28 cellular contexts compared by ENCODE assay signal in the genomic region with DNA sequence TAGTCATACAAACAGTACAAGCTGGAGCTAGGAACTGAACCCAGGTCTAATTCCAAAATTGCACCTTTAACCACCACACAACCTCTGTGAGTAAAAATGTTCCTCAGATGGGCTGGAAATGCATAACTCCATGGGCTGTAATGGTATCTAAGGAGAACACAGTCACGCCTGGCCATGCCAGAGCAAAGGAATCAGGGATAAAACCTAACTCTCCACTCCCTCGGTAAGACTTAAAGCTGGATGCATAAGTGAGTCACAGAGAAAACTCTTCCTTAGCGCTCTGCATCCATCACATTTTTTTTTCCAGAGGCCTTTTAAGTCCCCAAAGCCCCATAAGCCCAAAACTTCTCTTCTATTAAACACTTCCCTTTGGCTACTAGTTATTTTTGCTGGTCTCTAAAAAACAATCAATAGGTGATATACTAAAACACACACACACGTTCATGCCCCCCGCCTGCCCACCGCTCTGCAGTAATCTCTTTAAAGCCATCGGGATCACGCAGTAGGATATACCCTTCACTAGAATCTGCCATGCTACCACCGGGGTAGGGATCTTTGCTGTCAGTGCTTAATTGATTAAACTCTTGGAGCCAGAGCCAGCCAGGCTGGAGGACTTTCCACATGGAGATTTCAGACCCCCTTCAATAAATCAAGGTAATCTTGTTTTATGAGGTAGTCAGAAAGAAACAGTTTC.
DNase-seq lines count a peak whose midpoint lies in the region; ATAC-seq and TF ChIP-seq lines count a peak whose summit lies in the region.
"Had no signal": no experiment of that assay in that cellular context is flagged by ENCODE, and none has a peak within 500 bp of the region (broad histone marks: within the 10 kb centered on the region; RNA-seq: fewer than 3 reads in every experiment).

No MANE protein-coding gene starts in this region.

- no peak overlapping the region for H2BK120ac ChIP-seq in IMR-90 (ENCODE audit: low read depth, low read length)

- H3K36me3 ChIP-seq in IMR-90 (ENCODE audit: control insufficient read depth, insufficient read depth, low read length): no peaks in the 10 kb centered on the region
- no peaks in the 10 kb centered on the region for H3K36me3 ChIP-seq in mucosa of descending colon (ENCODE audit: low read depth)
- no peaks in the 10 kb centered on the region for H3K36me3 ChIP-seq in endodermal cell (ENCODE audit: control insufficient read depth, insufficient read depth, low read length)
- H3K36me3 ChIP-seq: stomach, vagina had no signal

- H4K5ac ChIP-seq in IMR-90 (ENCODE audit: low read depth, low read length): no peak overlapping the region

- no peak overlapping the region for H2BK5ac ChIP-seq in IMR-90 (ENCODE audit: low read depth, low read length, poor library complexity, severe bottlenecking)

- peaks cover 13 to 27% of the 10 kb centered on the region in 2 experiments; a peak in 3 of 4 replicates for H3K79me1 ChIP-seq in IMR-90 (ENCODE audit: low read depth in 1 of 2, low read length in 2 of 2)

- CTCF ChIA-PET in IMR-90 (lab: Yijun Ruan, JAX): no interaction called here
- CTCF ChIA-PET in activated CD4-positive, alpha-beta memory T cell treated with anti-CD3 and anti-CD28 coated beads, Interleukin-2, amount 10 ng/mL, durations not matched to agents 7 days and 5 days (lab: Charles Lee): no interaction called here

- intact Hi-C loops in IMR-90 (cut with micrococcal nuclease) (no loop called here), mucosa of descending colon (cut with DNase I, micrococcal nuclease) (no loop called here)

- H3K27ac Mint-ChIP-seq in endodermal cell: no peak overlapping the region
- no peak overlapping the region for H3K27ac Mint-ChIP-seq in activated CD4-positive, alpha-beta memory T cell treated with anti-CD3 and anti-CD28 coated beads, Interleukin-2, amount 10 ng/mL, durations not matched to agents 7 days and 5 days
- H3K27ac Mint-ChIP-seq: activated naive CD4-positive, alpha-beta T cell treated with anti-CD3 and anti-CD28 coated beads, Interleukin-2, amount 50 U/mL, for 24 hours; IgD-negative memory B cell; memory B cell had no signal

- H4K20me1 ChIP-seq in IMR-90 (ENCODE audit: insufficient read depth, low read length): no peaks in the 10 kb centered on the region

- no peak for TF ChIP-seq CTCF in IMR-90 (conservative IDR thresholded peaks at IDR 0.05; ENCODE audit: low read depth, low read length)
- no peak for TF ChIP-seq CTCF in mucosa of descending colon (IDR thresholded peaks at IDR 0.05)
- no peak for TF ChIP-seq CTCF in endodermal cell (conservative IDR thresholded peaks at IDR 0.05)

- H2AK9ac ChIP-seq in IMR-90 (replicated peaks; ENCODE audit: low read depth, low read length, poor library complexity): no peak overlapping the region

- no peak overlapping the region for H2BK20ac ChIP-seq in IMR-90 (ENCODE audit: low read depth, low read length)

- in situ Hi-C loops in IMR-90 (cut with MboI; ENCODE audit: low sequenced_read_pairs): no loop called here

- H3K27ac ChIP-seq in IMR-90 (ENCODE audit: insufficient read depth, low read length): no peak overlapping the region
- H3K27ac ChIP-seq in epithelial cell of prostate: peak overlapping the region; percentile 69
- H3K27ac ChIP-seq in endodermal cell (ENCODE audit: low read depth, low read length): no peak overlapping the region
- H3K27ac ChIP-seq: vagina had no signal

- no peak overlapping the region for H2AK5ac ChIP-seq in IMR-90 (ENCODE audit: low read depth, low read length)

- H3K9me3 ChIP-seq in IMR-90 (ENCODE audit: control insufficient read depth, insufficient read depth, low read length): no peaks in the 10 kb centered on the region
- H3K9me3 ChIP-seq in mucosa of descending colon: no peaks in the 10 kb centered on the region
- H3K9me3 ChIP-seq in endodermal cell (ENCODE audit: control insufficient read depth, low read length): no peaks in the 10 kb centered on the region
- H3K9me3 ChIP-seq: stomach, vagina had no signal

- H3K27me3 ChIP-seq in IMR-90 (ENCODE audit: control insufficient read depth, insufficient read depth, low read length) (no peaks in the 10 kb centered on the region), endodermal cell (ENCODE audit: control insufficient read depth, insufficient read depth, low read length, poor library complexity, severe bottlenecking) (no peaks in the 10 kb centered on the region)
- H3K27me3 ChIP-seq: stomach, vagina had no signal

- H3K56ac ChIP-seq in IMR-90 (ENCODE audit: extremely low read depth, insufficient read depth, low read length): no peak overlapping the region

- dilution Hi-C loops in IMR-90 (cut with HindIII; ENCODE audit: low sequenced_read_pairs, unreplicated experiment): no loop called here

- peaks cover 41% of the 10 kb centered on the region for H3K4me1 Mint-ChIP-seq in endodermal cell
- no peaks in the 10 kb centered on the region for H3K4me1 Mint-ChIP-seq in activated CD4-positive, alpha-beta memory T cell treated with anti-CD3 and anti-CD28 coated beads, Interleukin-2, amount 10 ng/mL, durations not matched to agents 7 days and 5 days

- no peak overlapping the region for H2AFZ ChIP-seq in IMR-90 (replicated peaks; ENCODE audit: low read length, poor library complexity)

- H3K4me3 ChIP-seq in IMR-90 (ENCODE audit: insufficient read depth, low read depth, low read length) (no peak overlapping the region), mucosa of descending colon (no peak overlapping the region), endodermal cell (ENCODE audit: low read length) (no peak overlapping the region)
- H3K4me3 ChIP-seq: stomach, vagina had no signal

- H3K27me3 Mint-ChIP-seq in endodermal cell (ENCODE audit: insufficient read depth): no peaks in the 10 kb centered on the region
- no peaks in the 10 kb centered on the region for H3K27me3 Mint-ChIP-seq in activated CD4-positive, alpha-beta memory T cell treated with anti-CD3 and anti-CD28 coated beads, Interleukin-2, amount 10 ng/mL, durations not matched to agents 7 days and 5 days
- H3K27me3 Mint-ChIP-seq: activated naive CD4-positive, alpha-beta T cell treated with anti-CD3 and anti-CD28 coated beads, Interleukin-2, amount 50 U/mL, for 24 hours; activated T-helper 17 cell treated with anti-CD3 and anti-CD28 coated beads, Interleukin-2, amount 50 U/mL, for 72 hours; CD4-positive, alpha-beta memory T cell; memory B cell had no signal

- H4K8ac ChIP-seq in IMR-90 (ENCODE audit: low read depth in 2 of 2, low read length in 2 of 2): no peak overlapping the region; a peak in 1 of 4 replicates

- H3K4me2 ChIP-seq in IMR-90 (ENCODE audit: low read depth, low read length): no peak overlapping the region

- no TSS peak for BruUV-seq in IMR-90 (replicated peaks; lab: Mats Ljungman, UMichigan)

- H3K4me3 Mint-ChIP-seq in endodermal cell: no peak overlapping the region
- H3K4me3 Mint-ChIP-seq in activated CD4-positive, alpha-beta memory T cell treated with anti-CD3 and anti-CD28 coated beads, Interleukin-2, amount 10 ng/mL, durations not matched to agents 7 days and 5 days: no peak overlapping the region
- H3K4me3 Mint-ChIP-seq: activated naive CD4-positive, alpha-beta T cell treated with anti-CD3 and anti-CD28 coated beads, Interleukin-2, amount 50 U/mL, for 24 hours; activated T-helper 17 cell treated with anti-CD3 and anti-CD28 coated beads, Interleukin-2, amount 50 U/mL, for 72 hours; CD4-positive, alpha-beta memory T cell; memory B cell had no signal

- TF ChIP-seq RAD21 in IMR-90 (IDR thresholded peaks at IDR 0.05; ENCODE audit: low read length): no peak

- POLR2A ChIA-PET in IMR-90 (lab: Charles Lee; ENCODE audit: unreplicated experiment): no interaction called here
- POLR2A ChIA-PET in activated CD4-positive, alpha-beta memory T cell treated with anti-CD3 and anti-CD28 coated beads, Interleukin-2, amount 10 ng/mL, durations not matched to agents 7 days and 5 days (lab: Charles Lee): no interaction called here

- peak; percentile 70 for DNase-seq in EH (ENCODE audit: low read depth)
- DNase-seq in IMR-90: peak; percentile 67
- no peak for DNase-seq in epithelial cell of prostate (ENCODE audit: low read depth, low spot score)
- DNase-seq in mucosa of descending colon: no peak
- no peak for DNase-seq in endodermal cell
- DNase-seq in activated CD4-positive, alpha-beta memory T cell treated with anti-CD3 and anti-CD28 coated beads, Interleukin-2, amount 10 ng/mL, durations not matched to agents 7 days and 5 days: no peak
- DNase-seq in NCI-H2081 treated with DMSO at 0.1 percent for 48 hours (lab: John Stamatoyannopoulos, UW): no peak
- no peak for DNase-seq in NCI-H1436 (lab: John Stamatoyannopoulos, UW)
- DNase-seq: activated CD4-positive, alpha-beta T cell treated with anti-CD3 and anti-CD28 coated beads, Interleukin-2, amount 50 U/mL, for 48 hours; activated CD4-positive, CD25-positive, alpha-beta regulatory T cell treated with anti-CD3 and anti-CD28 coated beads, Interleukin-2, amount 50 U/mL, for 72 hours; activated CD8-positive, alpha-beta memory T cell treated with anti-CD3 and anti-CD28 coated beads, Interleukin-2, amount 50 U/mL, for 48 hours; CD4-positive, alpha-beta memory T cell; GF-D8; hippocampal formation; NCI-H1048; NCI-H1694; OCI-M1; posterior cingulate gyrus; stimulated activated CD4-positive, alpha-beta T cell treated with anti-CD3 and anti-CD28 coated beads, Interleukin-12 subunit alpha, Interleukin-12 subunit beta, amount 100 ng/mL, for 4 hours; stimulated activated CD4-positive, alpha-beta T cell treated with anti-CD3 and anti-CD28 coated beads, Interleukin-2, amount 100 ng/mL, for 48 hours; T-helper 2 cell had no signal

- no peak overlapping the region for H3K14ac ChIP-seq in IMR-90 (replicated peaks; ENCODE audit: low read depth, low read length)

- WGBS in IMR-90 (ENCODE audit: extremely low coverage in 2 of 2, insufficient read length in 1 of 2), 2 experiments: no CpG with 5 or more reads among the region's 9 CpGs
- 87 to 92% methylated on average over 8 to 9 of the region's 9 CpGs for WGBS in endodermal cell (ENCODE audit: insufficient coverage in 1 of 2, insufficient read length in 1 of 2), 2 experiments

- no peak overlapping the region for H3K4ac ChIP-seq in IMR-90 (ENCODE audit: low read depth, low read length)

- TF ChIP-seq POLR2A in IMR-90 (IDR thresholded peaks at IDR 0.05; ENCODE audit: low read depth, low read length): no peak

- H3K9me1 ChIP-seq in IMR-90 (ENCODE audit: insufficient read depth, low read length): peaks cover 13% of the 10 kb centered on the region

- ATAC-seq in IMR-90 (ENCODE audit: low read depth): peak; percentile 66
- ATAC-seq in mucosa of descending colon: peak; percentile 10
- ATAC-seq: activated T-helper 17 cell treated with anti-CD3 and anti-CD28 coated beads, Interleukin-2, amount 50 U/mL, for 72 hours; sciatic nerve had no signal

- peaks cover 2% of the 10 kb centered on the region for H3K36me3 Mint-ChIP-seq in endodermal cell (ENCODE audit: low read depth)
- H3K36me3 Mint-ChIP-seq in activated CD4-positive, alpha-beta memory T cell treated with anti-CD3 and anti-CD28 coated beads, Interleukin-2, amount 10 ng/mL, durations not matched to agents 7 days and 5 days (ENCODE audit: low read depth): no peaks in the 10 kb centered on the region

- no peak overlapping the region for H2BK15ac ChIP-seq in IMR-90 (ENCODE audit: low read depth, low read length)

- H3K23ac ChIP-seq in IMR-90 (ENCODE audit: low read depth, low read length): no peak overlapping the region; the same call in 1 of the 2 replicates

- H3K9me3 Mint-ChIP-seq in endodermal cell: no peaks in the 10 kb centered on the region
- no peaks in the 10 kb centered on the region for H3K9me3 Mint-ChIP-seq in activated CD4-positive, alpha-beta memory T cell treated with anti-CD3 and anti-CD28 coated beads, Interleukin-2, amount 10 ng/mL, durations not matched to agents 7 days and 5 days
- H3K9me3 Mint-ChIP-seq: activated naive CD4-positive, alpha-beta T cell treated with anti-CD3 and anti-CD28 coated beads, Interleukin-2, amount 50 U/mL, for 24 hours; activated T-helper 17 cell treated with anti-CD3 and anti-CD28 coated beads, Interleukin-2, amount 50 U/mL, for 72 hours; CD4-positive, alpha-beta memory T cell; IgD-negative memory B cell; memory B cell had no signal

- peaks cover 8% of the 10 kb centered on the region for H3K4me1 ChIP-seq in IMR-90 (ENCODE audit: control insufficient read depth, insufficient read depth, low read length)
- no peaks in the 10 kb centered on the region for H3K4me1 ChIP-seq in mucosa of descending colon (ENCODE audit: low read depth)
- no peaks in the 10 kb centered on the region for H3K4me1 ChIP-seq in endodermal cell (ENCODE audit: control insufficient read depth, insufficient read depth, low read length)
- H3K4me1 ChIP-seq: vagina had no signal

- H3K9ac ChIP-seq in IMR-90 (ENCODE audit: low read depth, low read length) (no peak overlapping the region), endodermal cell (ENCODE audit: extremely low read depth, low read length, poor library complexity, severe bottlenecking) (no peak overlapping the region)

- no peak overlapping the region for H4K91ac ChIP-seq in IMR-90 (ENCODE audit: insufficient read depth, low read depth, low read length)

- H3K18ac ChIP-seq in IMR-90 (ENCODE audit: low read depth, low read length): no peak overlapping the region

Comparison
In these comparisons a context has a peak if more than half of its experiments do, and no peak if none do; other contexts are left out.
1. DNase-seq: peak in EH (single experiment) and IMR-90 (single experiment); none in epithelial cell of prostate (single experiment), mucosa of descending colon (0 of 3), endodermal cell (single experiment), activated CD4-positive, alpha-beta memory T cell treated with anti-CD3 and anti-CD28 coated beads, Interleukin-2, amount 10 ng/mL, durations not matched to agents 7 days and 5 days (single experiment), NCI-H2081 treated with DMSO at 0.1 percent for 48 hours (single experiment) and NCI-H1436 (single experiment).